In genomic region chr5:150765789-150766149, GRCh38 we compare ENCODE assay signal across 13 cellular contexts.
"Had no signal": no experiment of that assay in that cellular context is flagged by ENCODE, and none has a peak within 500 bp of the region (broad histone marks: within the 10 kb centered on the region; RNA-seq: fewer than 3 reads in every experiment).

No MANE protein-coding gene starts in this region.

- FAIRE-seq: keratinocyte had no signal

- H3K9me3 ChIP-seq: left lung, sigmoid colon had no signal

- H3K4me1 ChIP-seq: sigmoid colon had no signal

- H3K27me3 ChIP-seq: left lung, sigmoid colon had no signal

- DNase-seq: activated CD4-positive, alpha-beta T cell treated with anti-CD3 and anti-CD28 coated beads, Interleukin-2, amount 50 U/mL, for 1 hour; activated naive CD4-positive, alpha-beta T cell treated with anti-CD3 and anti-CD28 coated beads, Interleukin-2, amount 10 ng/mL, durations not matched to agents 7 days and 5 days; activated T-cell treated with anti-CD3 and anti-CD28 coated beads for 4 hours; caudate nucleus; dermis blood vessel endothelial cell; left lung; sigmoid colon; stimulated activated CD4-positive, alpha-beta T cell treated with anti-CD3 and anti-CD28 coated beads, Interleukin-12 subunit alpha, Interleukin-12 subunit beta, amount 100 ng/mL, for 4 hours; stimulated activated naive CD4-positive, alpha-beta T cell treated with Interleukin-2 at 50 U/mL for 16 hours; T-helper 9 cell; trophoblast cell; WERI-Rb-1 had no signal

- H3K36me3 ChIP-seq: left lung, sigmoid colon, WERI-Rb-1 had no signal

- H3K4me3 ChIP-seq: left lung, sigmoid colon had no signal

- H3K27ac ChIP-seq: WERI-Rb-1 had no signal
